ENCODE assay signal across 14 cellular contexts in genomic region chr1:16926491-16927195, GRCh38. TPM values are rescaled to one million over a fixed set of nuclear protein-coding genes. Genes with fewer than 3 reads are reported as not detected.
DNase-seq lines count a peak whose midpoint lies in the region; ATAC-seq and TF ChIP-seq lines count a peak whose summit lies in the region.
"Had no signal": no experiment of that assay in that cellular context is flagged by ENCODE, and none has a peak within 500 bp of the region (broad histone marks: within the 10 kb centered on the region; RNA-seq: fewer than 3 reads in every experiment).

No MANE protein-coding gene starts in this region.

- H3K27ac Mint-ChIP-seq in progenitor cell of endocrine pancreas = peak overlapping the region; percentile 74

- no peak overlapping the region for H3K9ac ChIP-seq in Karpas-422 (ENCODE audit: low read length)

- no peaks in the 10 kb centered on the region for H3K36me3 Mint-ChIP-seq in progenitor cell of endocrine pancreas (ENCODE audit: insufficient read depth)

- no peaks in the 10 kb centered on the region for H3K27me3 ChIP-seq in esophagus (ENCODE audit: control insufficient read depth in 1 of 2, insufficient read depth in 2 of 2, low read length in 2 of 2)
- no peaks in the 10 kb centered on the region for H3K27me3 ChIP-seq in Karpas-422 (ENCODE audit: low read length)

- no peaks in the 10 kb centered on the region for H3K27me3 Mint-ChIP-seq in progenitor cell of endocrine pancreas

- H3K4me2 ChIP-seq in Karpas-422 (ENCODE audit: low read depth, low read length, poor library complexity, severe bottlenecking) = no peak overlapping the region

- H3K27ac ChIP-seq in esophagus (ENCODE audit: low read depth in 2 of 2, low read length in 1 of 2) = peak overlapping the region; percentile 48 to 49
- H3K27ac ChIP-seq in Karpas-422 (ENCODE audit: low read length) = no peak overlapping the region
- H3K27ac ChIP-seq: 22Rv1 had no signal

- H3K4me3 ChIP-seq in esophagus (ENCODE audit: low read depth in 1 of 2, low read length in 2 of 2) (no peak overlapping the region), Karpas-422 (ENCODE audit: low read length) (no peak overlapping the region)

- peaks cover 12 to 33% of the 10 kb centered on the region in 2 donors for H3K4me1 ChIP-seq in esophagus (ENCODE audit: control insufficient read depth in 2 of 2, insufficient read depth in 2 of 2, low read length in 1 of 2)
- peaks cover 14% of the 10 kb centered on the region for H3K4me1 ChIP-seq in Karpas-422 (ENCODE audit: low read length)

- no peak overlapping the region for H3K4me3 Mint-ChIP-seq in progenitor cell of endocrine pancreas (ENCODE audit: low read depth)

- H3K36me3 ChIP-seq in esophagus (ENCODE audit: control insufficient read depth in 2 of 2, insufficient read depth in 2 of 2, low read length in 1 of 2) (peaks cover 0 to 12% of the 10 kb centered on the region in 2 donors), Karpas-422 (ENCODE audit: insufficient read depth, low read length) (no peaks in the 10 kb centered on the region)

- H3K9me3 ChIP-seq in esophagus (ENCODE audit: control insufficient read depth in 2 of 2, insufficient read depth in 1 of 2, low read depth in 1 of 2, low read length in 1 of 2) (peaks cover 0 to 1% of the 10 kb centered on the region in 2 donors), Karpas-422 (ENCODE audit: low read length) (no peaks in the 10 kb centered on the region)

- H4K20me1 ChIP-seq in Karpas-422 (ENCODE audit: insufficient read depth, low read depth, low read length) = no peaks in the 10 kb centered on the region

- H3K79me2 ChIP-seq in Karpas-422 (ENCODE audit: low read length) = peaks cover 7% of the 10 kb centered on the region; the same call in 1 of the 2 replicates

- no peak for TF ChIP-seq CTCF in progenitor cell of endocrine pancreas (IDR thresholded peaks at IDR 0.05; ENCODE audit: unreplicated experiment)

- 50 to 54% methylated on average over 11 of the region's 11 CpGs for WGBS in esophagus, 2 donors

- DNase-seq in DMS 273 (lab: John Stamatoyannopoulos, UW; ENCODE audit: unreplicated experiment) (peak; percentile 86), DMS 273 treated with DMSO at 0.1 percent for 48 hours (lab: John Stamatoyannopoulos, UW) (no peak), NCI-H345 treated with DMSO at 0.1 percent for 48 hours (lab: John Stamatoyannopoulos, UW; ENCODE audit: unreplicated experiment) (peak; percentile 97), progenitor cell of endocrine pancreas (ENCODE audit: low spot score, unreplicated experiment) (no peak), Karpas-422 (no peak), GM03348 (ENCODE audit: low spot score) (no peak)
- DNase-seq: activated CD4-positive, alpha-beta T cell treated with anti-CD3 and anti-CD28 coated beads, Interleukin-2, amount 50 U/mL, for 1 hour; activated naive CD4-positive, alpha-beta T cell; Calu3; Kasumi-1; mesenchymal stem cell had no signal

- H3K4me1 Mint-ChIP-seq in progenitor cell of endocrine pancreas (ENCODE audit: low read depth) = peaks cover 18% of the 10 kb centered on the region

- ATAC-seq in HG03196 (IDR thresholded peaks at IDR 0.05; ENCODE audit: unreplicated experiment) = no peak

- H3K9me3 Mint-ChIP-seq in progenitor cell of endocrine pancreas (ENCODE audit: low read depth) = no peaks in the 10 kb centered on the region

- H3K9me2 ChIP-seq in Karpas-422 (replicated peaks; ENCODE audit: insufficient read depth, low read length) = no peaks in the 10 kb centered on the region

- H2AFZ ChIP-seq in Karpas-422 (ENCODE audit: low read length) = no peak overlapping the region

RNA-seq across cellular contexts. Expression of gene CROCC, which starts 4.9 kb away (rescaled TPM):
- polyA plus RNA-seq in esophagus = 10 to 100 TPM; 15.5 to 64.1 TPM
- total RNA-seq in progenitor cell of endocrine pancreas = 51.5 TPM in 2 replicates
- total RNA-seq in Karpas-422 (2014; rRNA removed; shearing (Covaris generic); ENCODE audit: low replicate concordance) = 12.1 and 29.1 TPM in 2 replicates

RNA-seq across cellular contexts. Expression of gene RNU1-2, which starts 30.9 kb away (rescaled TPM):
- polyA plus RNA-seq in esophagus = not detected
- total RNA-seq in progenitor cell of endocrine pancreas = 3,923 and 3,957 TPM in 2 replicates
- under 0.01 TPM in 2 replicates for total RNA-seq in Karpas-422 (2014; rRNA removed; shearing (Covaris generic); ENCODE audit: low replicate concordance)

RNA-seq across cellular contexts. Expression of gene MFAP2, which starts 53.8 kb away (rescaled TPM):
- polyA plus RNA-seq in esophagus = 1 to 10 TPM; 1.5 to 1.9 TPM
- total RNA-seq in progenitor cell of endocrine pancreas = 170 and 174 TPM in 2 replicates
- total RNA-seq in Karpas-422 (2014; rRNA removed; shearing (Covaris generic); ENCODE audit: low replicate concordance) = not detected in 2 replicates

Comparison
In these comparisons a context has a peak if more than half of its experiments do, and no peak if none do; other contexts are left out.
1. DNase-seq: peak in DMS 273 (single experiment) and NCI-H345 treated with DMSO at 0.1 percent for 48 hours (single experiment); none in DMS 273 treated with DMSO at 0.1 percent for 48 hours (single experiment), progenitor cell of endocrine pancreas (single experiment), Karpas-422 (single experiment) and GM03348 (single experiment).
2. RNA of gene RNU1-2, which starts 30.9 kb away (total RNA-seq): 3,923 to 3,957 TPM in progenitor cell of endocrine pancreas; under 0.01 TPM in Karpas-422; every median in the first group is over 1,000 times any median in the second.
3. RNA of gene MFAP2, which starts 53.8 kb away (total RNA-seq): 170 to 174 TPM in progenitor cell of endocrine pancreas; not detected in Karpas-422; every median in the first group is over 100 times any median in the second.